Comparison of ENCODE assay signal across 35 cellular contexts in the genomic region with DNA sequence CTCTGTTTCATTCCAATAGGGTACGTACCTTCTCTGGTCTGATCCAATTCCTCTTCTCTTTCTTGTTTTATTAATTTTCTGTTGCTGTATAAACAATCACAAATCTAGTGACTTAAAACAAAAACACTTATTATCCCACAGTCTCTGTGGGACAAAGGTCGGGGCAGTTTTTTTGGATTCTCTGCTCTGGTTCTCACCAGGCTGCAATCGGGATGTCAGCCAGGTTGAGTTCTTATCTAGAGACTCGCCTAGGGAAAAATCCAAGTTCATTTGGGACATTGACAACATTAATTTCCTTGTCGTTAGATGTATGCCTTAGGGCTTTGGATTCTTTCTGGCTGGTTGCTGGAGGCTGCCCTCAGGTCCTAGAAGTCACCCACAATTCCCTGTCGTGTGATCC.
"Had no signal": no experiment of that assay in that cellular context is flagged by ENCODE, and none has a peak within 500 bp of the region (broad histone marks: within the 10 kb centered on the region; RNA-seq: fewer than 3 reads in every experiment).

No MANE protein-coding gene starts in this region.

- H3K27ac ChIP-seq: KMS-11 had no signal

- H3K9ac ChIP-seq: KMS-11 had no signal

- H3K4me3 ChIP-seq: MG63 had no signal

- H3K4me2 ChIP-seq: KMS-11 had no signal

- H3K27me3 ChIP-seq: MG63 had no signal

- DNase-seq: Karpas-422, Kasumi-1, MG63, MM.1S, MV-4-11, NCI-H1048, NCI-H1092, NCI-H1092 treated with DMSO at 0.1 percent for 48 hours, NCI-H1105, NCI-H1105 treated with DMSO at 0.1 percent for 48 hours, NCI-H1417, NCI-H1417 treated with DMSO at 0.1 percent for 48 hours, NCI-H1436, NCI-H1436 treated with DMSO at 0.1 percent for 48 hours, NCI-H146, NCI-H1694, NCI-H1694 treated with DMSO at 0.1 percent for 48 hours, NCI-H187, NCI-H187 treated with DMSO at 0.1 percent for 48 hours, NCI-H1930, NCI-H2029, NCI-H2029 treated with DMSO at 0.1 percent for 48 hours, NCI-H2081, NCI-H2081 treated with DMSO at 0.1 percent for 48 hours, NCI-H2107, NCI-H2171, NCI-H2171 treated with DMSO at 0.1 percent for 48 hours, NCI-H2227 treated with DMSO at 0.1 percent for 48 hours, NCI-H226, NCI-H345, NCI-H446, NCI-H446 treated with DMSO at 0.1 percent for 48 hours, NCI-H510A, NCI-H510A treated with DMSO at 0.1 percent for 48 hours had no signal

- H3K9me3 ChIP-seq: MG63 had no signal

- H3K36me3 ChIP-seq: MG63 had no signal
